17 cellular contexts compared by ENCODE assay signal in genomic region chr6:5763407-5763806, GRCh38.
A peak's percentile ranks its signal among the peaks of the same experiment; 100 is the strongest.
DNase-seq lines count a peak whose midpoint lies in the region; ATAC-seq, FAIRE-seq and TF ChIP-seq lines count a peak whose summit lies in the region.
"Had no signal": no experiment of that assay in that cellular context is flagged by ENCODE, and none has a peak within 500 bp of the region (broad histone marks: within the 10 kb centered on the region; RNA-seq: fewer than 3 reads in every experiment).

No MANE protein-coding gene starts in this region.

- H3K27ac ChIP-seq in coronary artery, result peak overlapping the region in 1 of 2 donors; percentile 56
- H3K27ac ChIP-seq: body of pancreas, right lobe of liver had no signal

- DNase-seq in activated naive CD8-positive, alpha-beta T cell treated with anti-CD3 and anti-CD28 coated beads, Interleukin-2, amount 50 U/mL, for 24 hours, result no peak
- DNase-seq in activated naive CD8-positive, alpha-beta T cell treated with anti-CD3 and anti-CD28 coated beads for 36 hours, result no peak
- DNase-seq in RCC 7860 (ENCODE audit: low spot score) (peak; percentile 34), glutamatergic neuron (no peak), Ammon's horn (ENCODE audit: low spot score) (no peak), coronary artery (ENCODE audit: low spot score) (no peak)
- no peak for DNase-seq in stimulated activated effector memory CD8-positive, alpha-beta T cell treated with anti-CD3 and anti-CD28 coated beads, Interleukin-12 subunit alpha, Interleukin-12 subunit beta, amount 100 ng/mL, for 72 hours (ENCODE audit: low spot score in 2 of 2)
- DNase-seq: activated CD8-positive, alpha-beta memory T cell treated with anti-CD3 and anti-CD28 coated beads, Interleukin-2, amount 10 ng/mL, durations not matched to agents 7 days and 5 days; body of pancreas; effector memory CD8-positive, alpha-beta T cell; NCI-H1930; NCI-H526 treated with DMSO at 0.1 percent for 48 hours; right lobe of liver; stimulated activated CD4-positive, alpha-beta T cell treated with anti-CD3 and anti-CD28 coated beads, Interleukin-2, amount 100 ng/mL, for 48 hours had no signal

- ATAC-seq in activated naive CD8-positive, alpha-beta T cell treated with anti-CD3 and anti-CD28 coated beads, Interleukin-2, amount 50 U/mL, for 24 hours, result peak; percentile 55
- peak; percentile 66 for ATAC-seq in stimulated activated effector memory CD8-positive, alpha-beta T cell treated with anti-CD3 and anti-CD28 coated beads, Interleukin-12 subunit alpha, Interleukin-12 subunit beta, amount 100 ng/mL, for 72 hours
- ATAC-seq in HG02623 (IDR thresholded peaks at IDR 0.05; ENCODE audit: unreplicated experiment), result no peak
- ATAC-seq: activated CD8-positive, alpha-beta memory T cell treated with anti-CD3 and anti-CD28 coated beads, Interleukin-2, amount 10 ng/mL, durations not matched to agents 7 days and 5 days; body of pancreas; effector memory CD8-positive, alpha-beta T cell; right lobe of liver had no signal

- no peaks in the 10 kb centered on the region for H3K27me3 Mint-ChIP-seq in activated naive CD8-positive, alpha-beta T cell treated with anti-CD3 and anti-CD28 coated beads, Interleukin-2, amount 50 U/mL, for 24 hours
- no peaks in the 10 kb centered on the region for H3K27me3 Mint-ChIP-seq in activated naive CD8-positive, alpha-beta T cell treated with anti-CD3 and anti-CD28 coated beads for 36 hours
- peaks cover 14% of the 10 kb centered on the region for H3K27me3 Mint-ChIP-seq in glutamatergic neuron (ENCODE audit: unreplicated experiment)
- H3K27me3 Mint-ChIP-seq: activated CD8-positive, alpha-beta memory T cell treated with anti-CD3 and anti-CD28 coated beads, Interleukin-2, amount 10 ng/mL, durations not matched to agents 7 days and 5 days; effector memory CD8-positive, alpha-beta T cell; memory B cell had no signal

- peaks cover 5% of the 10 kb centered on the region for H3K4me1 Mint-ChIP-seq in activated naive CD8-positive, alpha-beta T cell treated with anti-CD3 and anti-CD28 coated beads, Interleukin-2, amount 50 U/mL, for 24 hours
- H3K4me1 Mint-ChIP-seq in activated naive CD8-positive, alpha-beta T cell treated with anti-CD3 and anti-CD28 coated beads for 36 hours, result peaks cover 8% of the 10 kb centered on the region
- peaks cover 50% of the 10 kb centered on the region for H3K4me1 Mint-ChIP-seq in glutamatergic neuron (ENCODE audit: low read depth, unreplicated experiment)
- H3K4me1 Mint-ChIP-seq in stimulated activated effector memory CD8-positive, alpha-beta T cell treated with anti-CD3 and anti-CD28 coated beads, Interleukin-12 subunit alpha, Interleukin-12 subunit beta, amount 100 ng/mL, for 72 hours, result peaks cover 17% of the 10 kb centered on the region
- H3K4me1 Mint-ChIP-seq: activated CD8-positive, alpha-beta memory T cell treated with anti-CD3 and anti-CD28 coated beads, Interleukin-2, amount 10 ng/mL, durations not matched to agents 7 days and 5 days had no signal

- peaks cover 2% of the 10 kb centered on the region for H3K9me3 Mint-ChIP-seq in activated naive CD8-positive, alpha-beta T cell treated with anti-CD3 and anti-CD28 coated beads, Interleukin-2, amount 50 U/mL, for 24 hours
- H3K9me3 Mint-ChIP-seq in activated naive CD8-positive, alpha-beta T cell treated with anti-CD3 and anti-CD28 coated beads for 36 hours, result peaks cover 2% of the 10 kb centered on the region
- H3K9me3 Mint-ChIP-seq in glutamatergic neuron (ENCODE audit: unreplicated experiment), result peaks cover 20% of the 10 kb centered on the region
- no peaks in the 10 kb centered on the region for H3K9me3 Mint-ChIP-seq in stimulated activated effector memory CD8-positive, alpha-beta T cell treated with anti-CD3 and anti-CD28 coated beads, Interleukin-12 subunit alpha, Interleukin-12 subunit beta, amount 100 ng/mL, for 72 hours
- H3K9me3 Mint-ChIP-seq: effector memory CD8-positive, alpha-beta T cell had no signal

- TF ChIP-seq CTCF in glutamatergic neuron (IDR thresholded peaks at IDR 0.05; ENCODE audit: partially characterized antibody, unreplicated experiment) (no peak), coronary artery (IDR thresholded peaks at IDR 0.05) (no peak)

- no peak for FAIRE-seq in RCC 7860 (lab: Jason Lieb, UNC)
- FAIRE-seq: A204.1 had no signal

- no peak overlapping the region for H3K4me3 Mint-ChIP-seq in activated naive CD8-positive, alpha-beta T cell treated with anti-CD3 and anti-CD28 coated beads, Interleukin-2, amount 50 U/mL, for 24 hours
- no peak overlapping the region for H3K4me3 Mint-ChIP-seq in activated naive CD8-positive, alpha-beta T cell treated with anti-CD3 and anti-CD28 coated beads for 36 hours
- no peak overlapping the region for H3K4me3 Mint-ChIP-seq in glutamatergic neuron (ENCODE audit: unreplicated experiment)
- H3K4me3 Mint-ChIP-seq in stimulated activated effector memory CD8-positive, alpha-beta T cell treated with anti-CD3 and anti-CD28 coated beads, Interleukin-12 subunit alpha, Interleukin-12 subunit beta, amount 100 ng/mL, for 72 hours, result no peak overlapping the region
- H3K4me3 Mint-ChIP-seq: activated CD8-positive, alpha-beta memory T cell treated with anti-CD3 and anti-CD28 coated beads, Interleukin-2, amount 10 ng/mL, durations not matched to agents 7 days and 5 days; effector memory CD8-positive, alpha-beta T cell; memory B cell had no signal

- H3K36me3 Mint-ChIP-seq in activated naive CD8-positive, alpha-beta T cell treated with anti-CD3 and anti-CD28 coated beads, Interleukin-2, amount 50 U/mL, for 24 hours (ENCODE audit: low read depth), result peaks cover 9% of the 10 kb centered on the region
- peaks cover 8% of the 10 kb centered on the region for H3K36me3 Mint-ChIP-seq in activated naive CD8-positive, alpha-beta T cell treated with anti-CD3 and anti-CD28 coated beads for 36 hours
- peaks cover 10% of the 10 kb centered on the region for H3K36me3 Mint-ChIP-seq in glutamatergic neuron (ENCODE audit: unreplicated experiment)
- H3K36me3 Mint-ChIP-seq in stimulated activated effector memory CD8-positive, alpha-beta T cell treated with anti-CD3 and anti-CD28 coated beads, Interleukin-12 subunit alpha, Interleukin-12 subunit beta, amount 100 ng/mL, for 72 hours, result no peaks in the 10 kb centered on the region

- H3K4me3 ChIP-seq in coronary artery, result no peak overlapping the region
- H3K4me3 ChIP-seq: body of pancreas, right lobe of liver had no signal

- no peak overlapping the region for H3K27ac Mint-ChIP-seq in activated naive CD8-positive, alpha-beta T cell treated with anti-CD3 and anti-CD28 coated beads, Interleukin-2, amount 50 U/mL, for 24 hours
- no peak overlapping the region for H3K27ac Mint-ChIP-seq in activated naive CD8-positive, alpha-beta T cell treated with anti-CD3 and anti-CD28 coated beads for 36 hours
- H3K27ac Mint-ChIP-seq in glutamatergic neuron (ENCODE audit: unreplicated experiment), result peak overlapping the region; percentile 76
- no peak overlapping the region for H3K27ac Mint-ChIP-seq in stimulated activated effector memory CD8-positive, alpha-beta T cell treated with anti-CD3 and anti-CD28 coated beads, Interleukin-12 subunit alpha, Interleukin-12 subunit beta, amount 100 ng/mL, for 72 hours
- H3K27ac Mint-ChIP-seq: activated CD8-positive, alpha-beta memory T cell treated with anti-CD3 and anti-CD28 coated beads, Interleukin-2, amount 10 ng/mL, durations not matched to agents 7 days and 5 days; effector memory CD8-positive, alpha-beta T cell had no signal
